Comparison of ENCODE assay signal across 15 cellular contexts in genomic region chr2:231046908-231047269, GRCh38. TPM values are rescaled to one million over a fixed set of nuclear protein-coding genes. Genes with fewer than 3 reads are reported as not detected.
DNase-seq lines count a peak whose midpoint lies in the region; ATAC-seq lines count a peak whose summit lies in the region.
"Had no signal": no experiment of that assay in that cellular context is flagged by ENCODE, and none has a peak within 500 bp of the region (broad histone marks: within the 10 kb centered on the region; RNA-seq: fewer than 3 reads in every experiment).

No MANE protein-coding gene starts in this region.

- no peak overlapping the region for H3K4ac ChIP-seq in trophoblast cell (ENCODE audit: low read depth, low read length)

- WGBS in trophoblast cell (ENCODE audit: extremely low coverage, insufficient coverage, insufficient read length) = no CpG with 5 or more reads among the region's 5 CpGs

- H3K4me1 ChIP-seq in trophoblast cell (ENCODE audit: control insufficient read depth in 1 of 2, insufficient read depth in 2 of 2, low read length in 2 of 2) = peaks cover 15 to 18% of the 10 kb centered on the region in 2 experiments

- H3K23ac ChIP-seq in trophoblast cell (ENCODE audit: low read length) = no peak overlapping the region

- H2BK12ac ChIP-seq in trophoblast cell (ENCODE audit: low read length) = no peak overlapping the region

- H2BK120ac ChIP-seq in trophoblast cell (ENCODE audit: insufficient read depth, low read length, poor library complexity) = no peak overlapping the region

- H3K18ac ChIP-seq in trophoblast cell (ENCODE audit: low read length) = no peak overlapping the region

- H3K27ac ChIP-seq in angular gyrus (ENCODE audit: low read depth, low read length) (peak overlapping the region; percentile 93), cingulate gyrus (ENCODE audit: low read depth, low read length) (peak overlapping the region; percentile 98), trophoblast cell (ENCODE audit: low read depth, low read length) (no peak overlapping the region)
- H3K27ac ChIP-seq: GM23248 had no signal

- ATAC-seq in GM21737 (IDR thresholded peaks at IDR 0.05; ENCODE audit: unreplicated experiment) = no peak
- ATAC-seq: CD8-positive, alpha-beta T cell; HCT116 had no signal

- no peak overlapping the region for H3K9ac ChIP-seq in trophoblast cell (ENCODE audit: low read length)
- H3K9ac ChIP-seq: GM23248 had no signal

- H2AK5ac ChIP-seq in trophoblast cell (ENCODE audit: low read length) = no peak overlapping the region

- H3K36me3 ChIP-seq in trophoblast cell (ENCODE audit: control insufficient read depth in 1 of 2, insufficient read depth in 2 of 2, low read length in 2 of 2) = peaks cover 0 to 6% of the 10 kb centered on the region in 2 experiments

- no peak overlapping the region for H3K4me3 ChIP-seq in trophoblast cell (ENCODE audit: low read depth, low read length)
- H3K4me3 ChIP-seq: GM23248 had no signal

- no peaks in the 10 kb centered on the region for H3K9me3 ChIP-seq in trophoblast cell (ENCODE audit: insufficient read depth, low read depth, low read length)

- no peak overlapping the region for H3K4me2 ChIP-seq in trophoblast cell (ENCODE audit: low read length)

- DNase-seq in trophoblast cell = no peak
- DNase-seq in NCI-H510A (lab: John Stamatoyannopoulos, UW) = no peak
- DNase-seq in NCI-H187 (lab: John Stamatoyannopoulos, UW) = no peak
- DNase-seq: CD8-positive, alpha-beta T cell; COR-L47; DMS153; DMS79 treated with DMSO at 0.1 percent for 48 hours; EL; GM23248 had no signal

- peak overlapping the region; percentile 17 for H4K91ac ChIP-seq in trophoblast cell (ENCODE audit: low read depth, low read length)

- no peak overlapping the region for H3K14ac ChIP-seq in trophoblast cell (ENCODE audit: low read length)

- H4K8ac ChIP-seq in trophoblast cell (ENCODE audit: low read depth, low read length) = no peak overlapping the region

- no peak overlapping the region for H2BK5ac ChIP-seq in trophoblast cell (ENCODE audit: low read depth, low read length, poor library complexity)

- H3K27me3 ChIP-seq in trophoblast cell (ENCODE audit: insufficient read depth, low read length) = no peaks in the 10 kb centered on the region

- H3K79me2 ChIP-seq in trophoblast cell (ENCODE audit: control insufficient read depth, insufficient read depth, low read length, poor library complexity) = no peaks in the 10 kb centered on the region

- no peak overlapping the region for H4K12ac ChIP-seq in trophoblast cell (ENCODE audit: low read depth, low read length)

- no peak overlapping the region for H2AFZ ChIP-seq in trophoblast cell (ENCODE audit: insufficient read depth, low read length, poor library complexity)
- H2AFZ ChIP-seq: GM23248 had no signal

- peaks cover 5% of the 10 kb centered on the region for H3K79me1 ChIP-seq in trophoblast cell (ENCODE audit: low read length)

RNA-seq across cellular contexts. Expression of gene C2orf72, which starts 9.6 kb away (rescaled TPM):
- polyA plus RNA-seq in trophoblast cell (2013) = 64.8 and 69.7 TPM in 2 replicates
- polyA plus RNA-seq: CD14-positive monocyte, GM23248 had no signal

RNA-seq across cellular contexts. Expression of gene PSMD1, which starts 9.8 kb away (rescaled TPM):
- polyA plus RNA-seq in trophoblast cell (2013) = 148 and 153 TPM in 2 replicates

RNA-seq across cellular contexts. Expression of gene SPATA3, which starts 51.0 kb away (rescaled TPM):
- 0.31 and 0.37 TPM in 2 replicates for polyA plus RNA-seq in trophoblast cell (2013)
- polyA plus RNA-seq: BJ, CD14-positive monocyte, GM23248 had no signal
